ENCODE assay signal across 22 cellular contexts in genomic region chr4:20086067-20086466, GRCh38.
A peak's percentile ranks its signal among the peaks of the same experiment; 100 is the strongest.
DNase-seq lines count a peak whose midpoint lies in the region; ATAC-seq lines count a peak whose summit lies in the region.
"Had no signal": no experiment of that assay in that cellular context is flagged by ENCODE, and none has a peak within 500 bp of the region (broad histone marks: within the 10 kb centered on the region; RNA-seq: fewer than 3 reads in every experiment).

No MANE protein-coding gene starts in this region.

- H3K36me3 ChIP-seq in skeletal muscle satellite cell (ENCODE audit: insufficient read depth, low read length) = no peaks in the 10 kb centered on the region
- H3K36me3 ChIP-seq: MG63 had no signal

- peak; percentile 21 for DNase-seq in GM03348 (ENCODE audit: low spot score)
- no peak for DNase-seq in epithelial cell of prostate (ENCODE audit: low read depth, low spot score)
- peak; percentile 9 for DNase-seq in fibroblast of the conjunctiva (ENCODE audit: low read depth)
- DNase-seq in NCI-H2227 (lab: John Stamatoyannopoulos, UW; ENCODE audit: unreplicated experiment) = no peak
- DNase-seq in hypothalamus (lab: John Stamatoyannopoulos, UW) = no peak
- no peak for DNase-seq in AML-193 (lab: John Stamatoyannopoulos, UW)
- DNase-seq: C1 segment of cervical spinal cord; CD4-positive, alpha-beta memory T cell; COR-L47; HCEC 1CT; KBM-7; NCI-H1105 treated with DMSO at 0.1 percent for 48 hours; NCI-H146; NCI-H2029; NCI-H446 treated with DMSO at 0.1 percent for 48 hours; NCI-H526; SHP77 treated with DMSO at 0.1 percent for 48 hours had no signal

- H3K4me1 ChIP-seq in skeletal muscle satellite cell (ENCODE audit: control insufficient read depth, insufficient read depth, low read length) = no peaks in the 10 kb centered on the region

- H3K9me3 ChIP-seq in skeletal muscle satellite cell (replicated peaks; ENCODE audit: low read length) = no peaks in the 10 kb centered on the region
- H3K9me3 ChIP-seq: MG63 had no signal

- peak overlapping the region; percentile 37 for H3K27ac ChIP-seq in epithelial cell of prostate
- H3K27ac ChIP-seq: RWPE1 had no signal

- H3K4me3 ChIP-seq in skeletal muscle satellite cell (ENCODE audit: low read length) = no peak overlapping the region
- H3K4me3 ChIP-seq: MG63 had no signal

- peak overlapping the region; percentile 18 for H3K4me2 ChIP-seq in skeletal muscle satellite cell (ENCODE audit: low read length)

- H3K9ac ChIP-seq in skeletal muscle satellite cell (ENCODE audit: low read depth, low read length) = no peak overlapping the region

- no peak for ATAC-seq in activated CD4-positive, CD25-positive, alpha-beta regulatory T cell treated with anti-CD3 and anti-CD28 coated beads, Interleukin-2, amount 50 U/mL, for 24 hours
- ATAC-seq: Panc1 had no signal

- H3K27me3 ChIP-seq in skeletal muscle satellite cell (ENCODE audit: control insufficient read depth, insufficient read depth, low read length) = no peaks in the 10 kb centered on the region
- H3K27me3 ChIP-seq: MG63 had no signal

Comparison
In these comparisons a context has a peak if more than half of its experiments do, and no peak if none do; other contexts are left out.
1. DNase-seq: peak in GM03348 (single experiment) and fibroblast of the conjunctiva (single experiment); none in epithelial cell of prostate (single experiment), NCI-H2227 (single experiment), hypothalamus (0 of 51) and AML-193 (0 of 2).